Comparison of ENCODE assay signal across 20 cellular contexts in genomic region chr19:3211191-3211590, GRCh38. TPM values are rescaled to one million over a fixed set of nuclear protein-coding genes. Genes with fewer than 3 reads are reported as not detected.
"Had no signal": no experiment of that assay in that cellular context is flagged by ENCODE, and none has a peak within 500 bp of the region (broad histone marks: within the 10 kb centered on the region; RNA-seq: fewer than 3 reads in every experiment).

No MANE protein-coding gene starts in this region.

- H3K4me1 ChIP-seq: esophagus muscularis mucosa, foreskin keratinocyte, heart left ventricle, left lung, lower lobe of right lung, testis, transverse colon had no signal

- H3K4me3 Mint-ChIP-seq: activated naive CD4-positive, alpha-beta T cell treated with anti-CD3 and anti-CD28 coated beads, Interleukin-2, amount 50 U/mL, for 24 hours; activated naive CD8-positive, alpha-beta T cell treated with anti-CD3 and anti-CD28 coated beads, Interleukin-2, amount 50 U/mL, for 24 hours; activated T-cell treated with anti-CD3 and anti-CD28 coated beads, Interleukin-2, amount 50 U/mL, for 24 hours; endodermal cell; natural killer cell treated with Interleukin-12 subunit alpha and Interleukin-12 subunit beta and Interleukin-15 and Interleukin-18, amount 100 ng/mL, for 72 hours; stimulated activated memory B cell treated with anti-CD40 and anti-IgM and Interleukin-4, amounts not matched to agents 10 μg/mL and 1 μg/mL and 100 μg/mL, for 72 hours had no signal

- H3K9me3 Mint-ChIP-seq: activated naive CD4-positive, alpha-beta T cell treated with anti-CD3 and anti-CD28 coated beads, Interleukin-2, amount 50 U/mL, for 24 hours; activated naive CD8-positive, alpha-beta T cell treated with anti-CD3 and anti-CD28 coated beads, Interleukin-2, amount 50 U/mL, for 24 hours; activated T-cell treated with anti-CD3 and anti-CD28 coated beads, Interleukin-2, amount 50 U/mL, for 24 hours; endodermal cell; natural killer cell treated with Interleukin-12 subunit alpha and Interleukin-12 subunit beta and Interleukin-15 and Interleukin-18, amount 100 ng/mL, for 72 hours; stimulated activated memory B cell treated with anti-CD40 and anti-IgM and Interleukin-4, amounts not matched to agents 10 μg/mL and 1 μg/mL and 100 μg/mL, for 72 hours had no signal

- H3K9me3 ChIP-seq: esophagus muscularis mucosa, heart left ventricle, left lung, lower lobe of right lung, mucosa of descending colon, neutrophil, ovary, testis, transverse colon had no signal

- H3K36me3 ChIP-seq: ovary had no signal

- H3K27ac Mint-ChIP-seq: activated naive CD4-positive, alpha-beta T cell treated with anti-CD3 and anti-CD28 coated beads, Interleukin-2, amount 50 U/mL, for 24 hours; activated naive CD8-positive, alpha-beta T cell treated with anti-CD3 and anti-CD28 coated beads, Interleukin-2, amount 50 U/mL, for 24 hours; activated T-cell treated with anti-CD3 and anti-CD28 coated beads, Interleukin-2, amount 50 U/mL, for 24 hours; endodermal cell; natural killer cell treated with Interleukin-12 subunit alpha and Interleukin-12 subunit beta and Interleukin-15 and Interleukin-18, amount 100 ng/mL, for 72 hours had no signal

- H3K27ac ChIP-seq: esophagus muscularis mucosa, foreskin keratinocyte, heart left ventricle, left lung, lower lobe of right lung, ovary, skin epidermis, testis, transverse colon had no signal

- H3K4me1 Mint-ChIP-seq: activated naive CD8-positive, alpha-beta T cell treated with anti-CD3 and anti-CD28 coated beads, Interleukin-2, amount 50 U/mL, for 24 hours; endodermal cell had no signal

- H3K27me3 Mint-ChIP-seq: activated naive CD4-positive, alpha-beta T cell treated with anti-CD3 and anti-CD28 coated beads, Interleukin-2, amount 50 U/mL, for 24 hours; activated naive CD8-positive, alpha-beta T cell treated with anti-CD3 and anti-CD28 coated beads, Interleukin-2, amount 50 U/mL, for 24 hours; activated T-cell treated with anti-CD3 and anti-CD28 coated beads, Interleukin-2, amount 50 U/mL, for 24 hours; natural killer cell treated with Interleukin-12 subunit alpha and Interleukin-12 subunit beta and Interleukin-15 and Interleukin-18, amount 100 ng/mL, for 72 hours; progenitor cell of endocrine pancreas had no signal

- H3K4me3 ChIP-seq: esophagus muscularis mucosa, heart left ventricle, left lung, lower lobe of right lung, mucosa of descending colon, ovary, skin epidermis, testis, transverse colon had no signal

- H3K27me3 ChIP-seq: esophagus muscularis mucosa, foreskin keratinocyte, heart left ventricle, left lung, neutrophil, ovary, testis, transverse colon had no signal

RNA-seq across cellular contexts. Expression of gene CELF5, which starts 13.3 kb away (rescaled TPM):
- total RNA-seq: heart left ventricle, lower lobe of right lung, myocyte had no signal
- polyA plus RNA-seq: heart left ventricle had no signal

RNA-seq across cellular contexts. Expression of gene S1PR4, which starts 32.6 kb away (rescaled TPM):
- total RNA-seq: chondrocyte, endodermal cell, progenitor cell of endocrine pancreas had no signal
